Comparison of ENCODE assay signal across 22 cellular contexts in genomic region chr6:138528986-138529385, GRCh38.
"Had no signal": no experiment of that assay in that cellular context is flagged by ENCODE, and none has a peak within 500 bp of the region (broad histone marks: within the 10 kb centered on the region; RNA-seq: fewer than 3 reads in every experiment).

No MANE protein-coding gene starts in this region.

- H3K4me2 ChIP-seq: hepatocyte had no signal

- DNase-seq: activated B cell treated with CpG ODN at 0.5 μM for 24 hours; activated CD4-positive, alpha-beta memory T cell treated with anti-CD3 and anti-CD28 coated beads for 36 hours; activated CD4-positive, alpha-beta T cell treated with anti-CD3 and anti-CD28 coated beads for 36 hours; activated naive CD4-positive, alpha-beta T cell treated with Interleukin-2 at 50 U/mL for 16 hours; activated naive CD8-positive, alpha-beta T cell treated with anti-CD3 and anti-CD28 coated beads, Interleukin-2, amount 10 ng/mL, durations not matched to agents 7 days and 5 days; activated T-cell treated with anti-CD3 and anti-CD28 coated beads, Interleukin-2, amount 50 U/mL, for 48 hours; amniotic stem cell; effector CD4-positive, alpha-beta T cell; erythroblast; foreskin fibroblast; kidney glomerular epithelial cell; left ventricle myocardium superior; mammary epithelial cell; occipital lobe; retina; stimulated activated CD4-positive, alpha-beta T cell treated with anti-CD3 and anti-CD28 coated beads, Interleukin-4, amount 100 ng/mL, for 24 hours; stimulated activated naive CD8-positive, alpha-beta T cell treated with anti-CD3 and anti-CD28 coated beads, Interleukin-15, Interleukin-2, amounts not matched to agents 100 U/mL and 50 U/mL, for 24 hours; T-helper 1 cell; T-helper 9 cell; upper lobe of left lung had no signal

- H3K36me3 ChIP-seq: upper lobe of left lung had no signal

- H3K9me3 ChIP-seq: upper lobe of left lung had no signal

- H3K27me3 ChIP-seq: hepatocyte, upper lobe of left lung had no signal

- H3K27ac ChIP-seq: hepatocyte, upper lobe of left lung had no signal

- ATAC-seq: activated CD4-positive, alpha-beta T cell treated with anti-CD3 and anti-CD28 coated beads for 36 hours; natural killer cell treated with Interleukin-12 subunit alpha and Interleukin-12 subunit beta and Interleukin-15 and Interleukin-18, amount 100 ng/mL, for 72 hours; stimulated activated naive CD8-positive, alpha-beta T cell treated with anti-CD3 and anti-CD28 coated beads, Interleukin-15, Interleukin-2, amounts not matched to agents 100 U/mL and 50 U/mL, for 24 hours had no signal

- H2AFZ ChIP-seq: hepatocyte had no signal

- H3K4me3 ChIP-seq: hepatocyte, upper lobe of left lung had no signal
